ENCODE assay signal across 6 cellular contexts in genomic region chr22:29240510-29240909, GRCh38. TPM values are rescaled to one million over a fixed set of nuclear protein-coding genes. Genes with fewer than 3 reads are reported as not detected.
"Had no signal": no experiment of that assay in that cellular context is flagged by ENCODE, and none has a peak within 500 bp of the region (broad histone marks: within the 10 kb centered on the region; RNA-seq: fewer than 3 reads in every experiment).

No MANE protein-coding gene starts in this region.

RNA-seq across cellular contexts. Expression of gene EMID1, which starts 34.8 kb away (rescaled TPM):
- total RNA-seq: activated CD4-positive, alpha-beta T cell treated with anti-CD3 and anti-CD28 coated beads for 36 hours; activated CD8-positive, alpha-beta memory T cell treated with anti-CD3 and anti-CD28 coated beads for 36 hours; activated naive CD4-positive, alpha-beta T cell treated with anti-CD3 and anti-CD28 coated beads for 36 hours; activated T-helper 17 cell treated with anti-CD3 and anti-CD28 coated beads, Interleukin-2, amount 50 U/mL, for 72 hours; OCI-LY7; RPMI7951 had no signal
